Comparison of ENCODE assay signal across 16 cellular contexts in genomic region chr7:16028103-16028502, GRCh38.
DNase-seq lines count a peak whose midpoint lies in the region; FAIRE-seq and TF ChIP-seq lines count a peak whose summit lies in the region.
"Had no signal": no experiment of that assay in that cellular context is flagged by ENCODE, and none has a peak within 500 bp of the region (broad histone marks: within the 10 kb centered on the region; RNA-seq: fewer than 3 reads in every experiment).

No MANE protein-coding gene starts in this region.

- no peak for TF ChIP-seq CTCF in astrocyte (IDR thresholded peaks at IDR 0.05; ENCODE audit: insufficient read depth, low read depth, low read length)

- no peaks in the 10 kb centered on the region for H3K9me3 Mint-ChIP-seq in astrocyte (ENCODE audit: unreplicated experiment)
- H3K9me3 Mint-ChIP-seq: neural crest cell, T-cell, type B pancreatic cell had no signal

- peaks cover 7% of the 10 kb centered on the region for H3K4me1 Mint-ChIP-seq in astrocyte (ENCODE audit: low read depth, unreplicated experiment)
- H3K4me1 Mint-ChIP-seq: T-cell had no signal

- H3K9ac ChIP-seq in GM23248 (peak overlapping the region; percentile 25; the same call in 1 of the 2 replicates), astrocyte (ENCODE audit: low read length) (peak overlapping the region; percentile 22)

- DNase-seq in GM23248 (peak; percentile 92), astrocyte (ENCODE audit: low read depth) (peak; percentile 96), foreskin melanocyte (peak; percentile 7), renal cortical epithelial cell (ENCODE audit: low read depth) (peak; percentile 58)
- no peak for DNase-seq in activated CD4-positive, alpha-beta T cell treated with anti-CD3 and anti-CD28 coated beads for 4 hours
- DNase-seq in activated effector memory CD4-positive, alpha-beta T cell treated with Interleukin-2 at 50 U/mL for 16 hours, result no peak
- no peak for DNase-seq in stimulated activated naive CD4-positive, alpha-beta T cell (lab: John Stamatoyannopoulos, UW)
- no peak for DNase-seq in stimulated activated CD8-positive, alpha-beta memory T cell treated with anti-CD3 and anti-CD28 coated beads, Interleukin-4, amount 100 ng/mL, for 48 hours
- DNase-seq: aorta, DMS 273 treated with DMSO at 0.1 percent for 48 hours, hippocampal formation, NCI-H510A treated with DMSO at 0.1 percent for 48 hours, T-cell had no signal

- H3K4me1 ChIP-seq in GM23248 (ENCODE audit: insufficient read depth) (peaks cover 18% of the 10 kb centered on the region), astrocyte (ENCODE audit: insufficient read depth, low read length) (peaks cover 22% of the 10 kb centered on the region)

- H3K4me2 ChIP-seq in GM23248 (ENCODE audit: unreplicated experiment) (peak overlapping the region; percentile 52), astrocyte (ENCODE audit: low read length) (peak overlapping the region; percentile 65)

- WGBS in GM23248 (ENCODE audit: low coverage in 1 of 2, low lambda C conversion rate in 2 of 2, missing lambda C conversion rate in 2 of 2), 2 experiments, result 4 to 5% methylated on average over 2 of the region's 2 CpGs

- H3K9me3 ChIP-seq in GM23248 (ENCODE audit: low read depth) (no peaks in the 10 kb centered on the region), astrocyte (ENCODE audit: insufficient read depth, low read depth, low read length) (no peaks in the 10 kb centered on the region)

- in situ Hi-C loops in GM23248 (cut with MboI), result no loop called here

- no peaks in the 10 kb centered on the region for H3K36me3 Mint-ChIP-seq in astrocyte (ENCODE audit: low read depth, unreplicated experiment)
- H3K36me3 Mint-ChIP-seq: T-cell, type B pancreatic cell had no signal

- no peak overlapping the region for H3K27ac Mint-ChIP-seq in astrocyte (ENCODE audit: unreplicated experiment)
- H3K27ac Mint-ChIP-seq: T-cell, type B pancreatic cell had no signal

- H3K4me3 ChIP-seq in GM23248 (no peak overlapping the region), astrocyte (ENCODE audit: insufficient read depth, low read depth, low read length) (no peak overlapping the region)

- H4K20me1 ChIP-seq in GM23248 (ENCODE audit: insufficient read depth), result no peaks in the 10 kb centered on the region
- no peaks in the 10 kb centered on the region for H4K20me1 ChIP-seq in astrocyte (ENCODE audit: insufficient read depth, low read length)

- H3K27me3 ChIP-seq in GM23248 (replicated peaks; ENCODE audit: insufficient read depth) (no peaks in the 10 kb centered on the region), astrocyte (ENCODE audit: insufficient read depth, low read length) (no peaks in the 10 kb centered on the region)

- peaks cover 18% of the 10 kb centered on the region for H3F3A ChIP-seq in GM23248 (ENCODE audit: insufficient read depth)

- H2AFZ ChIP-seq in GM23248 (peak overlapping the region; percentile 37; the same call in 1 of the 2 replicates), astrocyte (ENCODE audit: low read depth, low read length) (no peak overlapping the region)

- H3K4me3 Mint-ChIP-seq in astrocyte (ENCODE audit: unreplicated experiment), result no peak overlapping the region
- H3K4me3 Mint-ChIP-seq: neural crest cell, T-cell, type B pancreatic cell had no signal

- H3K36me3 ChIP-seq in GM23248 (ENCODE audit: low read depth), result no peaks in the 10 kb centered on the region
- no peaks in the 10 kb centered on the region for H3K36me3 ChIP-seq in astrocyte (ENCODE audit: insufficient read depth, low read length)

- H3K79me2 ChIP-seq in GM23248 (ENCODE audit: insufficient read depth), result no peaks in the 10 kb centered on the region
- no peaks in the 10 kb centered on the region for H3K79me2 ChIP-seq in astrocyte (ENCODE audit: insufficient read depth, low read length)

- H3K27ac ChIP-seq in GM23248 (peak overlapping the region; percentile 46), astrocyte (ENCODE audit: low read depth, low read length) (peak overlapping the region; percentile 61)

- FAIRE-seq in astrocyte (lab: Jason Lieb, UNC), result peak; percentile 63
- FAIRE-seq: GM18507 had no signal

- H3K27me3 Mint-ChIP-seq in astrocyte (ENCODE audit: low read depth, unreplicated experiment), result no peaks in the 10 kb centered on the region
- H3K27me3 Mint-ChIP-seq: T-cell, type B pancreatic cell had no signal

- no peaks in the 10 kb centered on the region for H3K9me2 ChIP-seq in GM23248 (ENCODE audit: insufficient read depth)

Comparison
In these comparisons a context has a peak if more than half of its experiments do, and no peak if none do; other contexts are left out.
1. DNase-seq: peak in GM23248 (single experiment), astrocyte (single experiment), foreskin melanocyte (single experiment) and renal cortical epithelial cell (single experiment); none in activated CD4-positive, alpha-beta T cell treated with anti-CD3 and anti-CD28 coated beads for 4 hours (0 of 2), activated effector memory CD4-positive, alpha-beta T cell treated with Interleukin-2 at 50 U/mL for 16 hours (single experiment), stimulated activated naive CD4-positive, alpha-beta T cell (0 of 6) and stimulated activated CD8-positive, alpha-beta memory T cell treated with anti-CD3 and anti-CD28 coated beads, Interleukin-4, amount 100 ng/mL, for 48 hours (single experiment).